Comparison of ENCODE assay signal across 24 cellular contexts in the genomic region with DNA sequence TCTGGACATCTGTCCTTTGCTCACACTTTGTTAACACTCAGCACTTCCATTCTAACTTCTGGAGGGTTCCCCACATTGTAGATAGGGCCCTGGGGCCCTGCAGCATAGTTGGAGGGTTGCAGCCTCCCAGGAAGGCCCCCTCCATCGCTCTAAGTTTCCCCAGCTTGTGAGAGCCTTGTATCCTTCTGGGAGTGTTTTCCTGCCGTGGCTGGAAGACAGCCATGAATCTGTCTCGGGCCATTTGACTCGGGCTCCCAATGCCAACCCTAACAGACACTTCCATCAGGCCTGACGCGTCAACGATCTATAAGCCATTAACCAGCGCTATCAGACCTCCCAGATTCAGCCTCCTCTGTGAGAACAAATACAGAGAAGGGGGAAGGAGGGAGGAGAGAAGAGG.
"Had no signal": no experiment of that assay in that cellular context is flagged by ENCODE, and none has a peak within 500 bp of the region (broad histone marks: within the 10 kb centered on the region; RNA-seq: fewer than 3 reads in every experiment).

No MANE protein-coding gene starts in this region.

- H3K4me1 Mint-ChIP-seq: activated B cell treated with CpG ODN at 0.5 μM for 24 hours; activated CD4-positive, alpha-beta T cell treated with anti-CD3 and anti-CD28 coated beads for 36 hours; naive thymus-derived CD8-positive, alpha-beta T cell; T-helper 17 cell had no signal

- H3K9me3 Mint-ChIP-seq: activated B cell treated with CpG ODN at 0.5 μM for 24 hours; activated CD4-positive, alpha-beta memory T cell treated with anti-CD3 and anti-CD28 coated beads for 36 hours; activated T-cell treated with anti-CD3 and anti-CD28 coated beads, Interleukin-2, amount 50 U/mL, for 4 hours; activated T-helper 2 cell treated with anti-CD3 and anti-CD28 coated beads, Interferon-gamma antibody, Interleukin-2, Interleukin-4, amounts not matched to agents 10 μg/mL and 5 μg/mL and 100 μg/mL, durations not matched to agents 14 hours and 24 hours and 36 hours; effector memory CD8-positive, alpha-beta T cell; immature natural killer cell; naive thymus-derived CD8-positive, alpha-beta T cell; stimulated activated naive CD8-positive, alpha-beta T cell treated with anti-CD3 and anti-CD28 coated beads, Interleukin-15, Interleukin-2, amounts not matched to agents 100 ng/mL and 50 ng/mL, for 24 hours had no signal

- H3K4me3 Mint-ChIP-seq: activated B cell treated with CpG ODN at 0.5 μM for 24 hours; activated CD4-positive, alpha-beta memory T cell treated with anti-CD3 and anti-CD28 coated beads for 36 hours; activated CD4-positive, alpha-beta T cell treated with anti-CD3 and anti-CD28 coated beads for 36 hours; activated naive CD8-positive, alpha-beta T cell; activated T-cell treated with anti-CD3 and anti-CD28 coated beads, Interleukin-2, amount 50 U/mL, for 4 hours; effector memory CD8-positive, alpha-beta T cell; immature natural killer cell; naive thymus-derived CD8-positive, alpha-beta T cell; stimulated activated naive CD8-positive, alpha-beta T cell treated with anti-CD3 and anti-CD28 coated beads, Interleukin-15, Interleukin-2, amounts not matched to agents 100 ng/mL and 50 ng/mL, for 24 hours; T-helper 17 cell had no signal

- DNase-seq: activated B cell treated with CpG ODN at 0.5 μM for 24 hours; activated CD4-positive, alpha-beta memory T cell treated with anti-CD3 and anti-CD28 coated beads for 36 hours; activated CD4-positive, alpha-beta T cell treated with anti-CD3 and anti-CD28 coated beads for 36 hours; activated naive CD4-positive, alpha-beta T cell; activated T-cell treated with anti-CD3 and anti-CD28 coated beads, Interleukin-2, amount 50 U/mL, for 4 hours; adrenal gland; brain microvascular endothelial cell; central memory CD4-positive, alpha-beta T cell; effector memory CD8-positive, alpha-beta T cell; glutamatergic neuron; immature natural killer cell; lower lobe of right lung; naive thymus-derived CD8-positive, alpha-beta T cell; ovary; spleen; stimulated activated CD4-positive, alpha-beta T cell treated with anti-CD3 and anti-CD28 coated beads, Interleukin-4, amount 100 ng/mL, for 24 hours; substantia nigra; T-helper 17 cell; thyroid gland; upper lobe of right lung had no signal

- ATAC-seq: activated CD4-positive, alpha-beta T cell treated with anti-CD3 and anti-CD28 coated beads for 36 hours; activated T-cell treated with anti-CD3 and anti-CD28 coated beads, Interleukin-2, amount 50 U/mL, for 4 hours; effector memory CD8-positive, alpha-beta T cell; left lobe of liver; lower lobe of right lung; naive thymus-derived CD8-positive, alpha-beta T cell; T-helper 17 cell; upper lobe of right lung had no signal

- H3K36me3 Mint-ChIP-seq: activated CD4-positive, alpha-beta memory T cell treated with anti-CD3 and anti-CD28 coated beads for 36 hours; activated naive CD8-positive, alpha-beta T cell; immature natural killer cell; naive thymus-derived CD8-positive, alpha-beta T cell had no signal

- H3K27me3 Mint-ChIP-seq: activated CD4-positive, alpha-beta memory T cell treated with anti-CD3 and anti-CD28 coated beads for 36 hours; activated CD4-positive, alpha-beta T cell treated with anti-CD3 and anti-CD28 coated beads for 36 hours had no signal

- H3K27ac Mint-ChIP-seq: activated B cell treated with CpG ODN at 0.5 μM for 24 hours; activated CD4-positive, alpha-beta memory T cell treated with anti-CD3 and anti-CD28 coated beads for 36 hours; activated CD4-positive, alpha-beta T cell treated with anti-CD3 and anti-CD28 coated beads for 36 hours; activated naive CD8-positive, alpha-beta T cell; activated T-helper 2 cell treated with anti-CD3 and anti-CD28 coated beads, Interferon-gamma antibody, Interleukin-2, Interleukin-4, amounts not matched to agents 10 μg/mL and 5 μg/mL and 100 μg/mL, durations not matched to agents 14 hours and 24 hours and 36 hours; effector memory CD8-positive, alpha-beta T cell; naive thymus-derived CD8-positive, alpha-beta T cell; stimulated activated naive CD8-positive, alpha-beta T cell treated with anti-CD3 and anti-CD28 coated beads, Interleukin-15, Interleukin-2, amounts not matched to agents 100 ng/mL and 50 ng/mL, for 24 hours; T-helper 17 cell had no signal
